ENCODE assay signal across 10 cellular contexts in the genomic region with DNA sequence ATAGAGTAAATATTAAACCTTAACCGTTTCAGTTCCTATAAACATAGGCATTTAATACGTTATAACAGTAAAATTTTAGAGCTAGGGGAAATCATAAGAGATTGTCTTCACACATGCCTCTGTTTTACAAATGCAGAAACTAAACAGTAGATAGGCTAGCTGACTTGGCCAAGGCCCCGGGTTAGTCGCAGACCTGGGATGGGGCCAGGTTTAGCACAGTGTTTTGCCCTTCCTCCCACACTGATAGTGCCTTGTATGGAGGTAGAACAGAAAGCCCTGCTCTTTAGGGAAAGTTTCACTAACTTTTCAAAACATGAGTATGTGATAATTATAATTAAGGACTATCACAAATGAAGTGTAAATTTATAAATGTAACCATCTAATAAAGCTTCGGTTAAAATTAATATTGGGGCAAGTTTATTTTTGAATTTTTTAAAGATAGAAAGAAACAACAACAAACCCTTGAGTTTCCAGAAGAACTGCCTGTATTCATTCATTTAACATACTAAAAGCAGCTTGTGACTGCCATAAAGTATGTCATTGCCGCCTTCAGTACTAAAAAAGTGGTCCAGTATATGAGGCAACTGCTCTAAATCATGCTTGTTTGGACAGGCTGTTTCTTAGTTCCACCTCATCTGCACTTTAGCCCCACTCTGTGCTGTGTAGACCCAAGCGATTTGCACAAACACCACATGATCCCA.
DNase-seq lines count a peak whose midpoint lies in the region; ATAC-seq and TF ChIP-seq lines count a peak whose summit lies in the region.
"Had no signal": no experiment of that assay in that cellular context is flagged by ENCODE, and none has a peak within 500 bp of the region (broad histone marks: within the 10 kb centered on the region; RNA-seq: fewer than 3 reads in every experiment).

No MANE protein-coding gene starts in this region.

- peaks cover 6% of the 10 kb centered on the region for H3K4me1 ChIP-seq in mammary epithelial cell (ENCODE audit: insufficient read depth, low read length)
- H3K4me1 ChIP-seq in liver (ENCODE audit: control insufficient read depth in 4 of 4, insufficient read depth in 4 of 4, low read length in 3 of 4) = peaks cover 4 to 35% (median 11%) of the 10 kb centered on the region in 4 donors
- H3K4me1 ChIP-seq: SJSA1 had no signal

- dilution Hi-C loops in mammary epithelial cell (cut with HindIII; ENCODE audit: low sequenced_read_pairs) = no loop called here

- intact Hi-C loops in mammary epithelial cell (cut with micrococcal nuclease) = loop anchor here (5.0 to 10.0 kb wide), 2 partner anchors 62 to 155 kb away; a partner anchor contains a TSS

- peak overlapping the region; percentile 59 for H2AFZ ChIP-seq in mammary epithelial cell (ENCODE audit: low read depth, low read length)

- ATAC-seq in HG02610 (IDR thresholded peaks at IDR 0.05; ENCODE audit: unreplicated experiment) (peak; percentile 38), GM18907 (IDR thresholded peaks at IDR 0.05; ENCODE audit: unreplicated experiment) (no peak)
- no peak for ATAC-seq in activated T-helper 17 cell treated with anti-CD3 and anti-CD28 coated beads, Interleukin-2, amount 50 U/mL, for 72 hours (replicated peaks)

- H3K4me2 ChIP-seq in mammary epithelial cell (ENCODE audit: insufficient read depth, low read depth, low read length) = no peak overlapping the region

- H3K27ac ChIP-seq in mammary epithelial cell (ENCODE audit: insufficient read depth, low read depth, low read length) = no peak overlapping the region
- peak overlapping the region; percentile 85 to 99 for H3K27ac ChIP-seq in liver (ENCODE audit: low read depth in 1 of 2, low read length in 2 of 2)
- H3K27ac ChIP-seq: SJSA1 had no signal

- H3K9me3 ChIP-seq in mammary epithelial cell (replicated peaks; ENCODE audit: insufficient read depth, low read length) (no peaks in the 10 kb centered on the region), liver (ENCODE audit: control insufficient read depth in 4 of 4, low read length in 3 of 4) (no peaks in the 10 kb centered on the region)
- H3K9me3 ChIP-seq: SJSA1 had no signal

- no peaks in the 10 kb centered on the region for H3K79me2 ChIP-seq in mammary epithelial cell (ENCODE audit: insufficient read depth, low read length)

- H3K9me3 Mint-ChIP-seq in activated T-helper 17 cell treated with anti-CD3 and anti-CD28 coated beads, Interleukin-2, amount 50 U/mL, for 72 hours = no peaks in the 10 kb centered on the region
- H3K9me3 Mint-ChIP-seq: neural crest cell had no signal

- TF ChIP-seq CTCF in mammary epithelial cell (conservative IDR thresholded peaks at IDR 0.05 in 1 of 2, IDR thresholded peaks at IDR 0.05 in 1 of 2; ENCODE audit: extremely low read depth in 1 of 2, insufficient read depth in 1 of 2, low read depth in 1 of 2, low read length in 2 of 2) = no peak
- TF ChIP-seq CTCF in liver (IDR thresholded peaks at IDR 0.05; ENCODE audit: low read depth, low read length, missing input control) = no peak

- H3K27ac Mint-ChIP-seq in activated T-helper 17 cell treated with anti-CD3 and anti-CD28 coated beads, Interleukin-2, amount 50 U/mL, for 72 hours = no peak overlapping the region

- H3K9ac ChIP-seq in mammary epithelial cell (ENCODE audit: insufficient read depth, low read length) = no peak overlapping the region
- H3K9ac ChIP-seq in liver (ENCODE audit: low read depth in 1 of 2, low read length in 2 of 2) = peak overlapping the region; percentile 85 to 94

- no peaks in the 10 kb centered on the region for H3K27me3 Mint-ChIP-seq in activated T-helper 17 cell treated with anti-CD3 and anti-CD28 coated beads, Interleukin-2, amount 50 U/mL, for 72 hours

- WGBS in mammary epithelial cell (ENCODE audit: low coverage, missing lambda C conversion rate) = 23% methylated on average over 7 of the region's 7 CpGs
- 22% methylated on average over 7 of the region's 7 CpGs for WGBS in liver

- CTCF ChIA-PET in mammary epithelial cell (lab: Charles Lee; ENCODE audit: low non-redundant PET) = no interaction called here

- no peak overlapping the region for H3K4me3 ChIP-seq in mammary epithelial cell (replicated peaks in 1 of 3; ENCODE audit: insufficient read depth in 1 of 3, low read depth in 2 of 3, low read length in 3 of 3)
- H3K4me3 ChIP-seq in liver (ENCODE audit: low read depth in 1 of 3, low read length in 3 of 3) = no peak overlapping the region
- H3K4me3 ChIP-seq: SJSA1 had no signal

- in situ Hi-C loops in mammary epithelial cell (cut with MboI; ENCODE audit: low sequenced_read_pairs in 2 of 2) = no loop called here

- no peaks in the 10 kb centered on the region for H3K36me3 ChIP-seq in mammary epithelial cell (ENCODE audit: insufficient read depth, low read length)
- H3K36me3 ChIP-seq in liver (ENCODE audit: control insufficient read depth in 4 of 4, insufficient read depth in 3 of 4, low read depth in 1 of 4, low read length in 3 of 4) = no peaks in the 10 kb centered on the region
- H3K36me3 ChIP-seq: SJSA1 had no signal

- no TSS peak for BruUV-seq in mammary epithelial cell (replicated peaks; lab: Mats Ljungman, UMichigan)

- H3K4me1 Mint-ChIP-seq in activated T-helper 17 cell treated with anti-CD3 and anti-CD28 coated beads, Interleukin-2, amount 50 U/mL, for 72 hours = no peaks in the 10 kb centered on the region

- no peaks in the 10 kb centered on the region for H4K20me1 ChIP-seq in mammary epithelial cell (ENCODE audit: insufficient read depth, low read length)

- TF ChIP-seq RAD21 in liver (IDR thresholded peaks at IDR 0.05) = peak; percentile 55 to 56

- no peak overlapping the region for H3K4me3 Mint-ChIP-seq in activated T-helper 17 cell treated with anti-CD3 and anti-CD28 coated beads, Interleukin-2, amount 50 U/mL, for 72 hours
- H3K4me3 Mint-ChIP-seq: neural crest cell had no signal

- H3K36me3 Mint-ChIP-seq in activated T-helper 17 cell treated with anti-CD3 and anti-CD28 coated beads, Interleukin-2, amount 50 U/mL, for 72 hours (ENCODE audit: low read depth) = no peaks in the 10 kb centered on the region

- no peaks in the 10 kb centered on the region for H3K27me3 ChIP-seq in mammary epithelial cell (ENCODE audit: insufficient read depth, low read length)
- H3K27me3 ChIP-seq in liver (ENCODE audit: control insufficient read depth in 4 of 4, insufficient read depth in 4 of 4, low read length in 3 of 4) = no peaks in the 10 kb centered on the region
- H3K27me3 ChIP-seq: SJSA1 had no signal

- peak; percentile 47 for DNase-seq in mammary epithelial cell
- DNase-seq in ureter (ENCODE audit: low spot score) = peak; percentile 61
- DNase-seq in NOMO-1 treated with dmso at 0.1 percent for 144 hours (lab: John Stamatoyannopoulos, UW; ENCODE audit: unreplicated experiment) = no peak
- DNase-seq: NCI-H2029 treated with DMSO at 0.1 percent for 48 hours had no signal

TF ChIP-seq in liver, 16 proteins besides CTCF, POLR2A, EP300 and RAD21 (continues in another document):
- TF ChIP-seq HNF4A (conservative IDR thresholded peaks at IDR 0.05) (peak; percentile 97 to 98), TAF1 (conservative IDR thresholded peaks at IDR 0.05) (no peak), FOXA1 (IDR thresholded peaks at IDR 0.05) (peak; percentile 85), GABPA (IDR thresholded peaks at IDR 0.05 in 1 of 2, conservative IDR thresholded peaks at IDR 0.05 in 1 of 2) (no peak), FOXA2 (IDR thresholded peaks at IDR 0.05) (peak; percentile 76), YY1 (IDR thresholded peaks at IDR 0.05) (peak; percentile 41), EGR1 (IDR thresholded peaks at IDR 0.05; ENCODE audit: low read depth in 2 of 2) (peak in 1 of 2 donors; percentile 62)
- TF ChIP-seq, protein P1, sequence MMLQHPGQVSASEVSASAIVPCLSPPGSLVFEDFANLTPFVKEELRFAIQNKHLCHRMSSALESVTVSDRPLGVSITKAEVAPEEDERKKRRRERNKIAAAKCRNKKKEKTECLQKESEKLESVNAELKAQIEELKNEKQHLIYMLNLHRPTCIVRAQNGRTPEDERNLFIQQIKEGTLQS (IDR thresholded peaks at IDR 0.05) = peak; percentile 77
- TF ChIP-seq, protein P2, sequence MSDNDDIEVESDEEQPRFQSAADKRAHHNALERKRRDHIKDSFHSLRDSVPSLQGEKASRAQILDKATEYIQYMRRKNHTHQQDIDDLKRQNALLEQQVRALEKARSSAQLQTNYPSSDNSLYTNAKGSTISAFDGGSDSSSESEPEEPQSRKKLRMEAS (IDR thresholded peaks at IDR 0.05) = peak; percentile 64
- TF ChIP-seq, protein P3, sequence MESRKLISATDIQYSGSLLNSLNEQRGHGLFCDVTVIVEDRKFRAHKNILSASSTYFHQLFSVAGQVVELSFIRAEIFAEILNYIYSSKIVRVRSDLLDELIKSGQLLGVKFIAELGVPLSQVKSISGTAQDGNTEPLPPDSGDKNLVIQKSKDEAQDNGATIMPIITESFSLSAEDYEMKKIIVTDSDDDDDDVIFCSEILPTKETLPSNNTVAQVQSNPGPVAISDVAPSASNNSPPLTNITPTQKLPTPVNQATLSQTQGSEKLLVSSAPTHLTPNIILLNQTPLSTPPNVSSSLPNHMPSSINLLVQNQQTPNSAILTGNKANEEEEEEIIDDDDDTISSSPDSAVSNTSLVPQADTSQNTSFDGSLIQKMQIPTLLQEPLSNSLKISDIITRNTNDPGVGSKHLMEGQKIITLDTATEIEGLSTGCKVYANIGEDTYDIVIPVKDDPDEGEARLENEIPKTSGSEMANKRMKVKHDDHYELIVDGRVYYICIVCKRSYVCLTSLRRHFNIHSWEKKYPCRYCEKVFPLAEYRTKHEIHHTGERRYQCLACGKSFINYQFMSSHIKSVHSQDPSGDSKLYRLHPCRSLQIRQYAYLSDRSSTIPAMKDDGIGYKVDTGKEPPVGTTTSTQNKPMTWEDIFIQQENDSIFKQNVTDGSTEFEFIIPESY (IDR thresholded peaks at IDR 0.05) = peak; percentile 65
